Comparison of ENCODE assay signal across 26 cellular contexts in the genomic region with DNA sequence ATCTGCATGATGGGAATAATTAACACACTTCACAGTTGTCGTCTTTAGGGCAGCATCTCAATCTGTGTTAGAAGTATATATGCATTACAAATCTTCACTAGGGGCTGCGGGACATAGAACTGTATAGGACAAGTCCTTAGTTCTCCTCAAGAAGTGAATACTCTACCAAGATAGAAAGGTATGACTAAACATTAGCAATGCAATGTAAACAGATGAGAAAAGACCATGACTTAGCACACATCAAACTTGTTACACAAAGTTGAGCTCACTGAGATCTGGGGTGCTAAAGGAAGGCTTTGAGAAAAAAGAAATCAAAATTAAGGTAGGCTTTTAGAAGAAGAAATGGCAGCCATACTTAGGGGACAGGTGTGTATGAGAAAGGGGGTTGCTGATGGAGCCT.
DNase-seq lines count a peak whose midpoint lies in the region; ATAC-seq, FAIRE-seq and TF ChIP-seq lines count a peak whose summit lies in the region.
"Had no signal": no experiment of that assay in that cellular context is flagged by ENCODE, and none has a peak within 500 bp of the region (broad histone marks: within the 10 kb centered on the region; RNA-seq: fewer than 3 reads in every experiment).

No MANE protein-coding gene starts in this region.

- H3K27me3 ChIP-seq in IMR-90 (ENCODE audit: control insufficient read depth, insufficient read depth, low read length) (no peaks in the 10 kb centered on the region), K562 (ENCODE audit: control insufficient read depth in 2 of 2, insufficient read depth in 2 of 2, low read length in 2 of 2) (no peaks in the 10 kb centered on the region), osteoblast (ENCODE audit: insufficient read depth, low read length) (no peaks in the 10 kb centered on the region), upper lobe of left lung (no peaks in the 10 kb centered on the region), GM23338 (ENCODE audit: insufficient read depth) (no peaks in the 10 kb centered on the region)
- H3K27me3 ChIP-seq: gastrocnemius medialis, MG63, tibial artery had no signal

- H4K5ac ChIP-seq in IMR-90 (ENCODE audit: low read depth, low read length), result no peak overlapping the region

- no peak overlapping the region for H3K4ac ChIP-seq in IMR-90 (ENCODE audit: low read depth, low read length)

- 0 out of 4 replicates have a peak, but pooled peaks cover 0 to 4% of the 10 kb centered on the region in 2 experiments for H3K79me1 ChIP-seq in IMR-90 (ENCODE audit: low read depth in 1 of 2, low read length in 2 of 2)

- no peaks in the 10 kb centered on the region for H3K27me3 Mint-ChIP-seq in GM23338 (ENCODE audit: insufficient read depth, low read depth, poor library complexity)
- H3K27me3 Mint-ChIP-seq: activated naive CD4-positive, alpha-beta T cell treated with anti-CD3 and anti-CD28 coated beads, Interleukin-2, amount 10 ng/mL, durations not matched to agents 7 days and 5 days; B cell; IgD-negative memory B cell; stimulated activated naive CD8-positive, alpha-beta T cell treated with anti-CD3 and anti-CD28 coated beads, Interleukin-15, amount 100 ng/mL, for 72 hours had no signal

- no CpG with 5 or more reads among the region's 2 CpGs for WGBS in IMR-90 (ENCODE audit: extremely low coverage in 2 of 2, insufficient read length in 1 of 2), 2 experiments
- WGBS in K562 (ENCODE audit: insufficient coverage, low coverage, missing lambda C conversion rate), result 0% methylated on average over 2 of the region's 2 CpGs
- WGBS in upper lobe of left lung, 2 donors, result 80 to 97% methylated on average over 2 of the region's 2 CpGs

- H2AFZ ChIP-seq in IMR-90 (replicated peaks; ENCODE audit: low read length, poor library complexity), result no peak overlapping the region
- no peak overlapping the region for H2AFZ ChIP-seq in K562 (ENCODE audit: low read depth, low read length)
- H2AFZ ChIP-seq in osteoblast (ENCODE audit: low read length), result no peak overlapping the region
- H2AFZ ChIP-seq in GM23338, result no peak overlapping the region

- CTCF ChIA-PET in IMR-90 (lab: Yijun Ruan, JAX) (no interaction called here), K562 (lab: Yijun Ruan, JAX; ENCODE audit: low intra/inter-chr PET ratio) (no interaction called here)

- H3K79me2 ChIP-seq in K562 (ENCODE audit: control insufficient read depth, insufficient read depth, low read length) (no peaks in the 10 kb centered on the region), osteoblast (ENCODE audit: insufficient read depth, low read length) (no peaks in the 10 kb centered on the region), GM23338 (replicated peaks; ENCODE audit: insufficient read depth) (no peaks in the 10 kb centered on the region)

- in situ Hi-C loops in IMR-90 (cut with MboI; ENCODE audit: low sequenced_read_pairs) (no loop called here), K562 (cut with MboI) (no loop called here)

- ATAC-seq in IMR-90 (ENCODE audit: low read depth) (no peak; the same call in 1 of the 2 replicates), K562 (no peak), upper lobe of left lung (ENCODE audit: low FRiP score in 2 of 2) (no peak), GM23338 (no peak)
- ATAC-seq: gastrocnemius medialis; Right ventricle myocardium inferior; stimulated activated naive CD8-positive, alpha-beta T cell treated with anti-CD3 and anti-CD28 coated beads, Interleukin-15, amount 100 ng/mL, for 72 hours had no signal

- no peak overlapping the region for H2BK5ac ChIP-seq in IMR-90 (ENCODE audit: low read depth, low read length, poor library complexity, severe bottlenecking)

- H2AK5ac ChIP-seq in IMR-90 (ENCODE audit: low read depth, low read length), result no peak overlapping the region

- no peak overlapping the region for H3K27ac Mint-ChIP-seq in GM23338
- H3K27ac Mint-ChIP-seq: activated naive CD4-positive, alpha-beta T cell treated with anti-CD3 and anti-CD28 coated beads, Interleukin-2, amount 10 ng/mL, durations not matched to agents 7 days and 5 days; activated T-cell treated with anti-CD3 and anti-CD28 coated beads, Interleukin-2, amount 50 U/mL, for 24 hours; B cell; stimulated activated naive CD8-positive, alpha-beta T cell treated with anti-CD3 and anti-CD28 coated beads, Interleukin-15, amount 100 ng/mL, for 72 hours had no signal

- H3K9me3 ChIP-seq in IMR-90 (ENCODE audit: control insufficient read depth, insufficient read depth, low read length) (no peaks in the 10 kb centered on the region), K562 (replicated peaks; ENCODE audit: control insufficient read depth, insufficient read depth, low read depth, low read length) (no peaks in the 10 kb centered on the region), osteoblast (ENCODE audit: low read depth, low read length) (no peaks in the 10 kb centered on the region), upper lobe of left lung (no peaks in the 10 kb centered on the region)
- H3K9me3 ChIP-seq: gastrocnemius medialis, MG63, tibial artery had no signal

- POLR2A ChIA-PET in IMR-90 (lab: Charles Lee; ENCODE audit: unreplicated experiment), result no interaction called here
- POLR2A ChIA-PET in K562 (lab: Yijun Ruan, JAX), result no interaction called here

- no peaks in the 10 kb centered on the region; the same call in 1 of the 3 replicates for H3K36me3 Mint-ChIP-seq in GM23338 (ENCODE audit: low read depth)

- TF ChIP-seq EP300 in K562 (IDR thresholded peaks at IDR 0.05; ENCODE audit: low read length), result no peak
- no peak for TF ChIP-seq EP300 in upper lobe of left lung (IDR thresholded peaks at IDR 0.05)

- peak overlapping the region; percentile 39; the same call in 1 of the 2 replicates for H3K18ac ChIP-seq in IMR-90 (ENCODE audit: low read depth, low read length)

- no peaks in the 10 kb centered on the region for H3K9me2 ChIP-seq in GM23338 (ENCODE audit: insufficient read depth)

- no peak overlapping the region for H3K27ac ChIP-seq in IMR-90 (ENCODE audit: insufficient read depth, low read length)
- H3K27ac ChIP-seq in K562 (ENCODE audit: extremely low read depth, low read depth, low read length), result no peak overlapping the region
- peak overlapping the region; percentile 88 for H3K27ac ChIP-seq in osteoblast (ENCODE audit: low read depth, low read length)
- H3K27ac ChIP-seq in upper lobe of left lung, result no peak overlapping the region
- H3K27ac ChIP-seq in GM23338 (ENCODE audit: low read depth), result no peak overlapping the region
- H3K27ac ChIP-seq: gastrocnemius medialis, tibial artery had no signal

- H3K4me2 ChIP-seq in IMR-90 (ENCODE audit: low read depth, low read length) (peak overlapping the region; percentile 61; the same call in 1 of the 2 replicates), K562 (ENCODE audit: insufficient read depth, low read length) (no peak overlapping the region), osteoblast (ENCODE audit: insufficient read depth, low read length) (peak overlapping the region; percentile 65), GM23338 (no peak overlapping the region)

- H3K36me3 ChIP-seq in IMR-90 (ENCODE audit: control insufficient read depth, insufficient read depth, low read length) (no peaks in the 10 kb centered on the region; the same call in 1 of the 2 replicates), K562 (ENCODE audit: control insufficient read depth, insufficient read depth, low read length) (no peaks in the 10 kb centered on the region), osteoblast (ENCODE audit: insufficient read depth, low read length) (no peaks in the 10 kb centered on the region), upper lobe of left lung (peaks cover 0 to 11% (median 0%) of the 10 kb centered on the region in 4 donors), GM23338 (ENCODE audit: insufficient read depth) (no peaks in the 10 kb centered on the region)
- H3K36me3 ChIP-seq: gastrocnemius medialis, tibial artery had no signal

- H4K20me1 ChIP-seq in IMR-90 (ENCODE audit: insufficient read depth, low read length) (no peaks in the 10 kb centered on the region), K562 (replicated peaks; ENCODE audit: control insufficient read depth, insufficient read depth, low read length) (no peaks in the 10 kb centered on the region), osteoblast (ENCODE audit: insufficient read depth, low read length) (no peaks in the 10 kb centered on the region), GM23338 (replicated peaks; ENCODE audit: insufficient read depth) (no peaks in the 10 kb centered on the region)

- H4K8ac ChIP-seq in IMR-90 (ENCODE audit: low read depth in 2 of 2, low read length in 2 of 2), result no peak overlapping the region

- dilution Hi-C loops in IMR-90 (cut with HindIII; ENCODE audit: low sequenced_read_pairs, unreplicated experiment), result no loop called here

- H2BK15ac ChIP-seq in IMR-90 (ENCODE audit: low read depth, low read length), result no peak overlapping the region

- H3K4me3 ChIP-seq in IMR-90 (ENCODE audit: insufficient read depth, low read depth, low read length) (no peak overlapping the region), K562 (no peak overlapping the region), osteoblast (ENCODE audit: insufficient read depth, low read length) (peak overlapping the region; percentile 1), upper lobe of left lung (no peak overlapping the region), GM23338 (no peak overlapping the region)
- H3K4me3 ChIP-seq: gastrocnemius medialis, MG63, tibial artery had no signal

- no peak for FAIRE-seq in K562 (lab: Jason Lieb, UNC)
- FAIRE-seq: keratinocyte, TTC549 had no signal

- no peak overlapping the region for H3K23ac ChIP-seq in IMR-90 (ENCODE audit: low read depth, low read length)

- H3K4me1 ChIP-seq in IMR-90 (ENCODE audit: control insufficient read depth, insufficient read depth, low read length), result peaks cover 3% of the 10 kb centered on the region
- H3K4me1 ChIP-seq in K562 (replicated peaks in 1 of 2; ENCODE audit: control insufficient read depth in 2 of 2, insufficient read depth in 2 of 2, low read length in 2 of 2), result no peaks in the 10 kb centered on the region
- H3K4me1 ChIP-seq in osteoblast (ENCODE audit: insufficient read depth, low read length), result peaks cover 12% of the 10 kb centered on the region
- H3K4me1 ChIP-seq in upper lobe of left lung, result peaks cover 0 to 8% (median 0%) of the 10 kb centered on the region in 4 donors
- peaks cover 9% of the 10 kb centered on the region; the same call in 1 of the 2 replicates for H3K4me1 ChIP-seq in GM23338 (ENCODE audit: insufficient read depth)
- H3K4me1 ChIP-seq: gastrocnemius medialis had no signal

- no peak overlapping the region for H3K14ac ChIP-seq in IMR-90 (replicated peaks; ENCODE audit: low read depth, low read length)

- TF ChIP-seq RAD21 in IMR-90 (IDR thresholded peaks at IDR 0.05; ENCODE audit: low read length) (no peak), K562 (CRISPR knock-in tag; conservative IDR thresholded peaks at IDR 0.05 in 1 of 2, IDR thresholded peaks at IDR 0.05 in 1 of 2) (no peak)

- no peak for TF ChIP-seq CTCF in IMR-90 (conservative IDR thresholded peaks at IDR 0.05; ENCODE audit: low read depth, low read length)
- TF ChIP-seq CTCF in K562 (IDR thresholded peaks at IDR 0.05 in 2 of 3, conservative IDR thresholded peaks at IDR 0.05 in 1 of 3; ENCODE audit: insufficient read depth in 2 of 3, low read depth in 1 of 3, low read length in 3 of 3), result no peak
- no peak for TF ChIP-seq CTCF in osteoblast (IDR thresholded peaks at IDR 0.05; ENCODE audit: extremely low read depth, low read depth, low read length)
- TF ChIP-seq CTCF in upper lobe of left lung (IDR thresholded peaks at IDR 0.05), result no peak
- TF ChIP-seq CTCF in GM23338 (conservative IDR thresholded peaks at IDR 0.05; ENCODE audit: low read depth in 2 of 2), result no peak

- H3K9me3 Mint-ChIP-seq in GM23338, result no peaks in the 10 kb centered on the region
- H3K9me3 Mint-ChIP-seq: activated naive CD4-positive, alpha-beta T cell treated with anti-CD3 and anti-CD28 coated beads, Interleukin-2, amount 10 ng/mL, durations not matched to agents 7 days and 5 days; activated T-cell treated with anti-CD3 and anti-CD28 coated beads, Interleukin-2, amount 50 U/mL, for 24 hours; IgD-negative memory B cell; stimulated activated naive CD8-positive, alpha-beta T cell treated with anti-CD3 and anti-CD28 coated beads, Interleukin-15, amount 100 ng/mL, for 72 hours had no signal

- intact Hi-C loops in IMR-90 (cut with micrococcal nuclease), result no loop called here
- intact Hi-C loops in K562 (cut with micrococcal nuclease), result no loop called here

- H4K91ac ChIP-seq in IMR-90 (ENCODE audit: insufficient read depth, low read depth, low read length), result 0 out of 2 replicates have a peak overlapping the region, but pooled peaks have one; percentile 7

- H2BK20ac ChIP-seq in IMR-90 (ENCODE audit: low read depth, low read length), result peak overlapping the region; percentile 53; the same call in 1 of the 2 replicates

- H3K9me1 ChIP-seq in IMR-90 (ENCODE audit: insufficient read depth, low read length) (peaks cover 4% of the 10 kb centered on the region), K562 (ENCODE audit: control insufficient read depth, insufficient read depth, low read length) (no peaks in the 10 kb centered on the region)

- peaks cover 28% of the 10 kb centered on the region for H3K4me1 Mint-ChIP-seq in GM23338

- no peaks in the 10 kb centered on the region for H3F3A ChIP-seq in GM23338 (replicated peaks; ENCODE audit: low read depth)

- no peak for TF ChIP-seq POLR2A in IMR-90 (IDR thresholded peaks at IDR 0.05; ENCODE audit: low read depth, low read length)
- TF ChIP-seq POLR2A in K562 (conservative IDR thresholded peaks at IDR 0.05), result no peak
- no peak for TF ChIP-seq POLR2A in upper lobe of left lung (IDR thresholded peaks at IDR 0.05)

- BruUV-seq in IMR-90 (replicated peaks; lab: Mats Ljungman, UMichigan) (no TSS peak), K562 (replicated peaks; lab: Mats Ljungman, UMichigan) (no TSS peak)

- H3K9ac ChIP-seq in IMR-90 (ENCODE audit: low read depth, low read length) (no peak overlapping the region), K562 (ENCODE audit: insufficient read depth in 1 of 2, low read depth in 2 of 2, low read length in 2 of 2) (no peak overlapping the region)

- DNase-seq in ELR (ENCODE audit: low read depth) (peak; percentile 68), IMR-90 (peak; percentile 69), K562 (ENCODE audit: extremely low read depth in 1 of 4, low spot score in 3 of 4) (no peak), osteoblast (ENCODE audit: insufficient read length, low spot score, missing footprints) (no peak), upper lobe of left lung (no peak), NCI-H226 (no peak), GM23338 (ENCODE audit: low spot score) (no peak)
- DNase-seq: activated CD4-positive, alpha-beta T cell treated with anti-CD3 and anti-CD28 coated beads for 1 hour; activated CD8-positive, alpha-beta memory T cell treated with anti-CD3 and anti-CD28 coated beads for 24 hours; activated naive CD4-positive, alpha-beta T cell treated with anti-CD3 and anti-CD28 coated beads, Interleukin-2, amount 10 ng/mL, durations not matched to agents 7 days and 5 days; activated T-cell treated with anti-CD3 and anti-CD28 coated beads, Interleukin-2, amount 50 U/mL, for 24 hours; cerebellar nuclear complex; COR-L47; gastrocnemius medialis; NCI-H146; NCI-H526 treated with DMSO at 0.1 percent for 48 hours; retina; stimulated activated naive CD8-positive, alpha-beta T cell treated with anti-CD3 and anti-CD28 coated beads, Interleukin-15, amount 100 ng/mL, for 72 hours; SW 1271 had no signal

- H2BK120ac ChIP-seq in IMR-90 (ENCODE audit: low read depth, low read length), result no peak overlapping the region

- H3K4me3 Mint-ChIP-seq in GM23338, result no peak overlapping the region
- H3K4me3 Mint-ChIP-seq: activated naive CD4-positive, alpha-beta T cell treated with anti-CD3 and anti-CD28 coated beads, Interleukin-2, amount 10 ng/mL, durations not matched to agents 7 days and 5 days; activated T-cell treated with anti-CD3 and anti-CD28 coated beads, Interleukin-2, amount 50 U/mL, for 24 hours; B cell; IgD-negative memory B cell; stimulated activated naive CD8-positive, alpha-beta T cell treated with anti-CD3 and anti-CD28 coated beads, Interleukin-15, amount 100 ng/mL, for 72 hours had no signal

- no peak overlapping the region for H2AK9ac ChIP-seq in IMR-90 (replicated peaks; ENCODE audit: low read depth, low read length, poor library complexity)

- no peak overlapping the region for H3K56ac ChIP-seq in IMR-90 (ENCODE audit: extremely low read depth, insufficient read depth, low read length)

Comparison
In these comparisons a context has a peak if more than half of its experiments do, and no peak if none do; other contexts are left out.
1. DNase-seq: peak in ELR (single experiment) and IMR-90 (single experiment); none in K562 (0 of 4), osteoblast (single experiment), upper lobe of left lung (0 of 2), NCI-H226 (single experiment) and GM23338 (single experiment).
2. H3K4me2 ChIP-seq: peak in IMR-90 (single experiment) and osteoblast (single experiment); none in K562 (single experiment) and GM23338 (single experiment).